ENCODE assay signal across 16 cellular contexts in genomic region chr14:33393895-33394405, GRCh38.
"Had no signal": no experiment of that assay in that cellular context is flagged by ENCODE, and none has a peak within 500 bp of the region (broad histone marks: within the 10 kb centered on the region; RNA-seq: fewer than 3 reads in every experiment).

No MANE protein-coding gene starts in this region.

- H3K36me3 ChIP-seq: esophagus squamous epithelium had no signal

- H3K27ac ChIP-seq: esophagus squamous epithelium had no signal

- H3K4me1 ChIP-seq: esophagus squamous epithelium had no signal

- H3K4me3 ChIP-seq: esophagus squamous epithelium had no signal

- DNase-seq: activated B cell treated with CpG ODN at 0.5 μM for 24 hours; activated CD4-positive, alpha-beta memory T cell treated with anti-CD3 and anti-CD28 coated beads for 36 hours; activated CD4-positive, alpha-beta T cell treated with anti-CD3 and anti-CD28 coated beads for 4 hours; cerebellar nuclear complex; effector CD4-positive, alpha-beta T cell; esophagus squamous epithelium; kidney; mammary epithelial cell; midbrain; occipital lobe; posterior cingulate gyrus; stimulated activated CD4-positive, alpha-beta T cell treated with anti-CD3 and anti-CD28 coated beads, Interleukin-1b, Interleukin-23, amount 100 ng/mL, for 48 hours; stimulated activated CD8-positive, alpha-beta memory T cell treated with anti-CD3 and anti-CD28 coated beads, Interleukin-4, amount 100 ng/mL, for 48 hours; stimulated activated naive CD4-positive, alpha-beta T cell; T-helper 9 cell had no signal

- H3K9me3 ChIP-seq: esophagus squamous epithelium had no signal

- H3K27me3 ChIP-seq: esophagus squamous epithelium had no signal

- ATAC-seq: left lobe of liver had no signal
